ENCODE assay signal across 9 cellular contexts in genomic region chr2:44937688-44938240, GRCh38. TPM values are rescaled to one million over a fixed set of nuclear protein-coding genes. Genes with fewer than 3 reads are reported as not detected.
A peak's percentile ranks its signal among the peaks of the same experiment; 100 is the strongest.
DNase-seq lines count a peak whose midpoint lies in the region; ATAC-seq, FAIRE-seq and TF ChIP-seq lines count a peak whose summit lies in the region.
"Had no signal": no experiment of that assay in that cellular context is flagged by ENCODE, and none has a peak within 500 bp of the region (broad histone marks: within the 10 kb centered on the region; RNA-seq: fewer than 3 reads in every experiment).

No MANE protein-coding gene starts in this region.

- no peaks in the 10 kb centered on the region for H3K36me3 ChIP-seq in astrocyte (ENCODE audit: insufficient read depth, low read length)
- H3K36me3 ChIP-seq: sigmoid colon had no signal

- H4K20me1 ChIP-seq in astrocyte (ENCODE audit: insufficient read depth, low read length) = peaks cover 7% of the 10 kb centered on the region

- peak overlapping the region; percentile 12 for H3K9ac ChIP-seq in astrocyte (ENCODE audit: low read length)

- H3K27me3 Mint-ChIP-seq in astrocyte (ENCODE audit: low read depth, unreplicated experiment) (peaks cover 77% of the 10 kb centered on the region), osteocyte (ENCODE audit: unreplicated experiment) (peaks cover 79% of the 10 kb centered on the region)

- peaks cover 7% of the 10 kb centered on the region for H3K4me1 ChIP-seq in astrocyte (ENCODE audit: insufficient read depth, low read length)

- no peak overlapping the region for H3K4me3 ChIP-seq in astrocyte (ENCODE audit: insufficient read depth, low read depth, low read length)

- H3K9me3 Mint-ChIP-seq in astrocyte (ENCODE audit: unreplicated experiment) = peaks cover under 1% of the 10 kb centered on the region
- H3K9me3 Mint-ChIP-seq in osteocyte (ENCODE audit: unreplicated experiment) = no peaks in the 10 kb centered on the region

- H3K4me2 ChIP-seq in astrocyte (ENCODE audit: low read length) = peak overlapping the region; percentile 70

- peak overlapping the region; percentile 66 for H3K4me3 Mint-ChIP-seq in astrocyte (ENCODE audit: unreplicated experiment)
- H3K4me3 Mint-ChIP-seq in osteocyte (ENCODE audit: unreplicated experiment) = peak overlapping the region; percentile 61

- no peaks in the 10 kb centered on the region for H3K9me3 ChIP-seq in astrocyte (ENCODE audit: insufficient read depth, low read depth, low read length)
- H3K9me3 ChIP-seq: sigmoid colon had no signal

- H3K27ac Mint-ChIP-seq in astrocyte (ENCODE audit: unreplicated experiment) (no peak overlapping the region), osteocyte (ENCODE audit: unreplicated experiment) (no peak overlapping the region)

- H3K36me3 Mint-ChIP-seq in astrocyte (ENCODE audit: low read depth, unreplicated experiment) (no peaks in the 10 kb centered on the region), osteocyte (ENCODE audit: unreplicated experiment) (no peaks in the 10 kb centered on the region)

- H3K27ac ChIP-seq in astrocyte (ENCODE audit: low read depth, low read length) = no peak overlapping the region
- H3K27ac ChIP-seq: sigmoid colon had no signal

- TF ChIP-seq CTCF in GM12873 (IDR thresholded peaks at IDR 0.05; ENCODE audit: insufficient read depth, low read depth, low read length, missing control alignments) (peak; percentile 13), astrocyte (IDR thresholded peaks at IDR 0.05; ENCODE audit: insufficient read depth, low read depth, low read length) (no peak), osteocyte (IDR thresholded peaks at IDR 0.05) (no peak)

- H3K4me1 Mint-ChIP-seq in astrocyte (ENCODE audit: low read depth, unreplicated experiment) (no peaks in the 10 kb centered on the region), osteocyte (ENCODE audit: unreplicated experiment) (peaks cover 43% of the 10 kb centered on the region)

- no peak overlapping the region for H2AFZ ChIP-seq in astrocyte (ENCODE audit: low read depth, low read length)

- no peak for FAIRE-seq in astrocyte (lab: Jason Lieb, UNC)

- peaks cover 83% of the 10 kb centered on the region for H3K27me3 ChIP-seq in astrocyte (ENCODE audit: insufficient read depth, low read length)

- H3K79me2 ChIP-seq in astrocyte (ENCODE audit: insufficient read depth, low read length) = peaks cover 4% of the 10 kb centered on the region

- ATAC-seq in GM21529 (IDR thresholded peaks at IDR 0.05; ENCODE audit: unreplicated experiment) (no peak), HG02938 (IDR thresholded peaks at IDR 0.05; ENCODE audit: unreplicated experiment) (no peak)

- DNase-seq in HT-29 (ENCODE audit: low spot score) (peak; percentile 81), astrocyte (ENCODE audit: low read depth) (no peak), osteocyte (ENCODE audit: extremely low spot score, unreplicated experiment) (no peak), NCI-H2196 (lab: John Stamatoyannopoulos, UW; ENCODE audit: unreplicated experiment) (no peak)
- DNase-seq: NCI-H1694, sigmoid colon had no signal

RNA-seq across cellular contexts. Expression of gene SIX3, which starts 3.7 kb away (rescaled TPM):
- total RNA-seq in HT-29 (2014; rRNA removed; shearing (Covaris generic)) = not detected in 2 replicates
- 0.48 and 1.7 TPM in 2 replicates for total RNA-seq in astrocyte
- not detected in 2 replicates for total RNA-seq in osteocyte
- total RNA-seq: sigmoid colon had no signal
